ENCODE assay signal across 1 cellular context in genomic region chr19:42555317-42555716, GRCh38.
A peak's percentile ranks its signal among the peaks of the same experiment; 100 is the strongest.
TF ChIP-seq lines count a peak whose summit lies in the region.

No MANE protein-coding gene starts in this region.

TF ChIP-seq in H1, 55 proteins besides CTCF, POLR2A, EP300 and RAD21:
- TF ChIP-seq BCL11A (IDR thresholded peaks at IDR 0.05; ENCODE audit: low read depth in 2 of 2, low read length in 2 of 2) (no peak), KDM1A (IDR thresholded peaks at IDR 0.05; ENCODE audit: borderline replicate concordance, low read length) (no peak), SIX5 (IDR thresholded peaks at IDR 0.05; ENCODE audit: low read depth, low read length) (no peak), SP1 (IDR thresholded peaks at IDR 0.05; ENCODE audit: low read depth, low read length) (0 out of 2 replicates have a peak, but pooled peaks have one; percentile 13), POU5F1 (IDR thresholded peaks at IDR 0.05; ENCODE audit: low read depth, low read length) (no peak), CTBP2 (IDR thresholded peaks at IDR 0.05; ENCODE audit: borderline replicate concordance, insufficient read depth, insufficient read length, low read length) (no peak), HDAC6 (IDR thresholded peaks at IDR 0.05; ENCODE audit: low read depth, low read length) (no peak), MAX (IDR thresholded peaks at IDR 0.05) (no peak), TBP (IDR thresholded peaks at IDR 0.05; ENCODE audit: low read depth, low read length) (no peak), RNF2 (IDR thresholded peaks at IDR 0.05; ENCODE audit: borderline replicate concordance, low read depth, low read length, missing control alignments, poor library complexity, severe bottlenecking) (no peak), JUND (IDR thresholded peaks at IDR 0.05; ENCODE audit: low read length) (no peak), RBBP5 (IDR thresholded peaks at IDR 0.05; ENCODE audit: borderline replicate concordance, low read depth, low read length) (no peak), ASH2L (IDR thresholded peaks at IDR 0.05; ENCODE audit: low read length) (peak; percentile 23)
